In genomic region chr22:46096706-46097230, GRCh38 we compare ENCODE assay signal across 19 cellular contexts. TPM values are rescaled to one million over a fixed set of nuclear protein-coding genes. Genes with fewer than 3 reads are reported as not detected.
DNase-seq lines count a peak whose midpoint lies in the region; ATAC-seq and TF ChIP-seq lines count a peak whose summit lies in the region.
"Had no signal": no experiment of that assay in that cellular context is flagged by ENCODE, and none has a peak within 500 bp of the region (broad histone marks: within the 10 kb centered on the region; RNA-seq: fewer than 3 reads in every experiment).

No MANE protein-coding gene starts in this region.

- H3K27me3 ChIP-seq in GM23248 (replicated peaks; ENCODE audit: insufficient read depth) (no peaks in the 10 kb centered on the region), ascending aorta (no peaks in the 10 kb centered on the region), gastroesophageal sphincter (no peaks in the 10 kb centered on the region), subcutaneous abdominal adipose tissue (ENCODE audit: control insufficient read depth in 5 of 5, insufficient read depth in 4 of 5, low read length in 5 of 5) (no peaks in the 10 kb centered on the region), brain microvascular endothelial cell (replicated peaks) (no peaks in the 10 kb centered on the region)

- H3F3A ChIP-seq in GM23248 (ENCODE audit: insufficient read depth): peaks cover 78% of the 10 kb centered on the region

- H3K4me3 ChIP-seq in GM23248 (no peak overlapping the region), ascending aorta (no peak overlapping the region), gastroesophageal sphincter (no peak overlapping the region), subcutaneous abdominal adipose tissue (ENCODE audit: low read depth in 1 of 5, low read length in 5 of 5) (no peak overlapping the region), brain microvascular endothelial cell (ENCODE audit: low read depth, low read length) (no peak overlapping the region)
- H3K4me3 ChIP-seq: GM23338 had no signal

- H3K27ac ChIP-seq in GM23248: peak overlapping the region; percentile 82
- peak overlapping the region; percentile 96 to 100 for H3K27ac ChIP-seq in ascending aorta
- peak overlapping the region in 3 of 4 donors; percentile 61 to 99 (median 97) for H3K27ac ChIP-seq in gastroesophageal sphincter
- H3K27ac ChIP-seq in subcutaneous abdominal adipose tissue (ENCODE audit: low read depth, low read length): peak overlapping the region; percentile 40
- H3K27ac ChIP-seq in brain microvascular endothelial cell: no peak overlapping the region
- H3K27ac ChIP-seq: VCaP had no signal

- H3K9me2 ChIP-seq in GM23248 (ENCODE audit: insufficient read depth): no peaks in the 10 kb centered on the region

- TF ChIP-seq CTCF in ascending aorta (IDR thresholded peaks at IDR 0.05) (no peak), gastroesophageal sphincter (IDR thresholded peaks at IDR 0.05) (no peak), brain microvascular endothelial cell (IDR thresholded peaks at IDR 0.05; ENCODE audit: low read depth, low read length, missing control alignments) (no peak)

- DNase-seq in GM23248: no peak
- DNase-seq in ascending aorta (ENCODE audit: low spot score in 2 of 2): no peak
- no peak for DNase-seq in NCI-H1417 treated with DMSO at 0.1 percent for 48 hours (lab: John Stamatoyannopoulos, UW)
- DNase-seq in brain microvascular endothelial cell: no peak
- DNase-seq in SIG-M5 (lab: John Stamatoyannopoulos, UW): no peak
- DNase-seq: activated CD8-positive, alpha-beta memory T cell treated with anti-CD3 and anti-CD28 coated beads, Interleukin-2, amount 50 U/mL, for 48 hours; activated gamma-delta T cell; amniotic stem cell; cerebellar nuclear complex; COR-L47; Kasumi-1; NCI-H1092 treated with DMSO at 0.1 percent for 48 hours; NCI-H524 treated with DMSO at 0.1 percent for 48 hours; Right ventricle myocardium superior had no signal

- peaks cover 4% of the 10 kb centered on the region; the same call in 1 of the 2 replicates for H4K20me1 ChIP-seq in GM23248 (ENCODE audit: insufficient read depth)

- H3K4me1 ChIP-seq in GM23248 (ENCODE audit: insufficient read depth): peaks cover 49% of the 10 kb centered on the region
- H3K4me1 ChIP-seq in ascending aorta: peaks cover 20 to 69% of the 10 kb centered on the region in 2 donors
- H3K4me1 ChIP-seq in gastroesophageal sphincter: peaks cover 0 to 100% (median 61%) of the 10 kb centered on the region in 3 donors
- peaks cover 6 to 90% (median 88%) of the 10 kb centered on the region in 5 donors for H3K4me1 ChIP-seq in subcutaneous abdominal adipose tissue (ENCODE audit: control insufficient read depth in 5 of 5, insufficient read depth in 5 of 5, low read length in 5 of 5)

- WGBS in GM23248 (ENCODE audit: low coverage in 1 of 2, low lambda C conversion rate in 2 of 2, missing lambda C conversion rate in 2 of 2), 2 experiments: 79 to 83% methylated on average over 13 to 14 of the region's 14 CpGs
- WGBS in gastroesophageal sphincter (ENCODE audit: low coverage in 1 of 2), 2 donors: 61% methylated on average over 3 of the region's 14 CpGs; no CpG with 5 or more reads in 1 of the 2 donors

- no peak for TF ChIP-seq POLR2A in gastroesophageal sphincter (IDR thresholded peaks at IDR 0.05)

- ATAC-seq in gastroesophageal sphincter (no peak), HG03354 (IDR thresholded peaks at IDR 0.05; ENCODE audit: poor library complexity, severe bottlenecking, unreplicated experiment) (no peak)
- ATAC-seq: GM23338 had no signal

- H3K4me2 ChIP-seq in GM23248 (ENCODE audit: unreplicated experiment): no peak overlapping the region
- H3K4me2 ChIP-seq: GM23338 had no signal

- H3K9ac ChIP-seq in GM23248: peak overlapping the region; percentile 44
- H3K9ac ChIP-seq in subcutaneous abdominal adipose tissue (ENCODE audit: low read length in 5 of 5): peak overlapping the region in 2 of 5 donors; percentile 36 to 41

- no peak overlapping the region for H2AFZ ChIP-seq in GM23248
- H2AFZ ChIP-seq: GM23338 had no signal

- H3K79me2 ChIP-seq in GM23248 (ENCODE audit: insufficient read depth): peaks cover 100% of the 10 kb centered on the region

- H3K9me3 ChIP-seq in GM23248 (ENCODE audit: low read depth) (no peaks in the 10 kb centered on the region), ascending aorta (no peaks in the 10 kb centered on the region), gastroesophageal sphincter (no peaks in the 10 kb centered on the region), subcutaneous abdominal adipose tissue (ENCODE audit: control insufficient read depth in 5 of 5, low read length in 5 of 5) (no peaks in the 10 kb centered on the region)

- H3K36me3 ChIP-seq in GM23248 (ENCODE audit: low read depth) (peaks cover 32% of the 10 kb centered on the region), ascending aorta (peaks cover 38 to 54% of the 10 kb centered on the region in 2 donors), gastroesophageal sphincter (peaks cover 0 to 72% of the 10 kb centered on the region in 2 donors), subcutaneous abdominal adipose tissue (ENCODE audit: control insufficient read depth in 5 of 5, insufficient read depth in 5 of 5, low read length in 5 of 5) (peaks cover 0 to 70% (median 60%) of the 10 kb centered on the region in 5 donors), brain microvascular endothelial cell (replicated peaks) (peaks cover 53% of the 10 kb centered on the region)

- in situ Hi-C loops in GM23248 (cut with MboI): no loop called here
- in situ Hi-C loops in brain microvascular endothelial cell (cut with HindIII; ENCODE audit: low pct_ligation_motif_present, low sequenced_read_pairs): no loop called here

- no peak for TF ChIP-seq EP300 in gastroesophageal sphincter (IDR thresholded peaks at IDR 0.05)

- intact Hi-C loops in ascending aorta (cut with DNase I): no loop called here

RNA-seq across cellular contexts. Expression of gene PPARA, which starts 53.6 kb away (rescaled TPM):
- total RNA-seq in GM23248 (2014; rRNA removed; shearing (Covaris generic)): 10.9 and 14.4 TPM in 2 replicates
- 8.4 and 8.7 TPM in 2 replicates for polyA plus RNA-seq in GM23248 (2016; fragmentation: Nextera tagmentation; extraction: Ambion mirVana)
- total RNA-seq in ascending aorta (20.1 TPM), gastroesophageal sphincter (10 to 100 TPM; 19.5 to 28.5 (median 26.9) TPM)
